ENCODE assay signal across 1 cellular context in genomic region chr10:3848005-3848767, GRCh38.
TF ChIP-seq lines count a peak whose summit lies in the region.

No MANE protein-coding gene starts in this region.

TF ChIP-seq in HepG2, 621 proteins besides CTCF, POLR2A, EP300 and RAD21 (continued from another document):
- TF ChIP-seq ZNF234 (CRISPR knock-in tag; conservative IDR thresholded peaks at IDR 0.05): no peak
- TF ChIP-seq, protein P1, sequence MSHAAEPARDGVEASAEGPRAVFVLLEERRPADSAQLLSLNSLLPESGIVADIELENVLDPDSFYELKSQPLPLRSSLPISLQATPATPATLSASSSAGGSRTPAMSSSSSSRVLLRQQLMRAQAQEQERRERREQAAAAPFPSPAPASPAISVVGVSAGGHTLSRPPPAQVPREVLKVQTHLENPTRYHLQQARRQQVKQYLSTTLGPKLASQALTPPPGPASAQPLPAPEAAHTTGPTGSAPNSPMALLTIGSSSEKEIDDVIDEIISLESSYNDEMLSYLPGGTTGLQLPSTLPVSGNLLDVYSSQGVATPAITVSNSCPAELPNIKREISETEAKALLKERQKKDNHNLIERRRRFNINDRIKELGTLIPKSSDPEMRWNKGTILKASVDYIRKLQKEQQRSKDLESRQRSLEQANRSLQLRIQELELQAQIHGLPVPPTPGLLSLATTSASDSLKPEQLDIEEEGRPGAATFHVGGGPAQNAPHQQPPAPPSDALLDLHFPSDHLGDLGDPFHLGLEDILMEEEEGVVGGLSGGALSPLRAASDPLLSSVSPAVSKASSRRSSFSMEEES (CRISPR knock-in tag; IDR thresholded peaks at IDR 0.05): no peak
- TF ChIP-seq GATAD2A (CRISPR knock-in tag; IDR thresholded peaks at IDR 0.05): 0 out of 2 replicates have a peak, but pooled peaks have one; percentile 38
- TF ChIP-seq, protein P2, sequence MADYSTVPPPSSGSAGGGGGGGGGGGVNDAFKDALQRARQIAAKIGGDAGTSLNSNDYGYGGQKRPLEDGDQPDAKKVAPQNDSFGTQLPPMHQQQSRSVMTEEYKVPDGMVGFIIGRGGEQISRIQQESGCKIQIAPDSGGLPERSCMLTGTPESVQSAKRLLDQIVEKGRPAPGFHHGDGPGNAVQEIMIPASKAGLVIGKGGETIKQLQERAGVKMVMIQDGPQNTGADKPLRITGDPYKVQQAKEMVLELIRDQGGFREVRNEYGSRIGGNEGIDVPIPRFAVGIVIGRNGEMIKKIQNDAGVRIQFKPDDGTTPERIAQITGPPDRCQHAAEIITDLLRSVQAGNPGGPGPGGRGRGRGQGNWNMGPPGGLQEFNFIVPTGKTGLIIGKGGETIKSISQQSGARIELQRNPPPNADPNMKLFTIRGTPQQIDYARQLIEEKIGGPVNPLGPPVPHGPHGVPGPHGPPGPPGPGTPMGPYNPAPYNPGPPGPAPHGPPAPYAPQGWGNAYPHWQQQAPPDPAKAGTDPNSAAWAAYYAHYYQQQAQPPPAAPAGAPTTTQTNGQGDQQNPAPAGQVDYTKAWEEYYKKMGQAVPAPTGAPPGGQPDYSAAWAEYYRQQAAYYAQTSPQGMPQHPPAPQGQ (CRISPR knock-in tag; IDR thresholded peaks at IDR 0.05; ENCODE audit: borderline replicate concordance): no peak
- no peak for TF ChIP-seq CCAR2 (optimal IDR thresholded peaks at IDR 0.05; ENCODE audit: low read depth, low read length)
- TF ChIP-seq XRCC5 (optimal IDR thresholded peaks at IDR 0.05; ENCODE audit: low read length): no peak
- TF ChIP-seq TOE1 (CRISPR knock-in tag; IDR thresholded peaks at IDR 0.05): no peak
- TF ChIP-seq CBX1 (IDR thresholded peaks at IDR 0.05; ENCODE audit: low read depth): no peak
- no peak for TF ChIP-seq HMGA1 (CRISPR knock-in tag; conservative IDR thresholded peaks at IDR 0.05)
- 0 out of 2 replicates have a peak, but pooled peaks have one; percentile 9 for TF ChIP-seq FOSL2 (CRISPR knock-in tag; IDR thresholded peaks at IDR 0.05)
- TF ChIP-seq IRF1 (CRISPR knock-in tag; IDR thresholded peaks at IDR 0.05; ENCODE audit: low read depth): no peak
- no peak for TF ChIP-seq STAT5B (CRISPR knock-in tag; IDR thresholded peaks at IDR 0.05)
- no peak for TF ChIP-seq ZNF296 (CRISPR knock-in tag; conservative IDR thresholded peaks at IDR 0.05)
- no peak for TF ChIP-seq NFIB (CRISPR knock-in tag; IDR thresholded peaks at IDR 0.05; ENCODE audit: borderline replicate concordance)
- TF ChIP-seq, protein P3, sequence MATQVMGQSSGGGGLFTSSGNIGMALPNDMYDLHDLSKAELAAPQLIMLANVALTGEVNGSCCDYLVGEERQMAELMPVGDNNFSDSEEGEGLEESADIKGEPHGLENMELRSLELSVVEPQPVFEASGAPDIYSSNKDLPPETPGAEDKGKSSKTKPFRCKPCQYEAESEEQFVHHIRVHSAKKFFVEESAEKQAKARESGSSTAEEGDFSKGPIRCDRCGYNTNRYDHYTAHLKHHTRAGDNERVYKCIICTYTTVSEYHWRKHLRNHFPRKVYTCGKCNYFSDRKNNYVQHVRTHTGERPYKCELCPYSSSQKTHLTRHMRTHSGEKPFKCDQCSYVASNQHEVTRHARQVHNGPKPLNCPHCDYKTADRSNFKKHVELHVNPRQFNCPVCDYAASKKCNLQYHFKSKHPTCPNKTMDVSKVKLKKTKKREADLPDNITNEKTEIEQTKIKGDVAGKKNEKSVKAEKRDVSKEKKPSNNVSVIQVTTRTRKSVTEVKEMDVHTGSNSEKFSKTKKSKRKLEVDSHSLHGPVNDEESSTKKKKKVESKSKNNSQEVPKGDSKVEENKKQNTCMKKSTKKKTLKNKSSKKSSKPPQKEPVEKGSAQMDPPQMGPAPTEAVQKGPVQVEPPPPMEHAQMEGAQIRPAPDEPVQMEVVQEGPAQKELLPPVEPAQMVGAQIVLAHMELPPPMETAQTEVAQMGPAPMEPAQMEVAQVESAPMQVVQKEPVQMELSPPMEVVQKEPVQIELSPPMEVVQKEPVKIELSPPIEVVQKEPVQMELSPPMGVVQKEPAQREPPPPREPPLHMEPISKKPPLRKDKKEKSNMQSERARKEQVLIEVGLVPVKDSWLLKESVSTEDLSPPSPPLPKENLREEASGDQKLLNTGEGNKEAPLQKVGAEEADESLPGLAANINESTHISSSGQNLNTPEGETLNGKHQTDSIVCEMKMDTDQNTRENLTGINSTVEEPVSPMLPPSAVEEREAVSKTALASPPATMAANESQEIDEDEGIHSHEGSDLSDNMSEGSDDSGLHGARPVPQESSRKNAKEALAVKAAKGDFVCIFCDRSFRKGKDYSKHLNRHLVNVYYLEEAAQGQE (IDR thresholded peaks at IDR 0.05; ENCODE audit: borderline replicate concordance in 1 of 2, low read depth in 1 of 2, low read length in 2 of 2): no peak
- no peak for TF ChIP-seq MTF2 (CRISPR knock-in tag; IDR thresholded peaks at IDR 0.05; ENCODE audit: borderline replicate concordance)
- peak; percentile 46; the same call in 1 of the 2 replicates for TF ChIP-seq CEBPB (IDR thresholded peaks at IDR 0.05; ENCODE audit: borderline replicate concordance, low read depth, low read length)
TF ChIP-seq in HepG2: peak in this region for 3.
